ENCODE assay signal across 9 cellular contexts in the genomic region with DNA sequence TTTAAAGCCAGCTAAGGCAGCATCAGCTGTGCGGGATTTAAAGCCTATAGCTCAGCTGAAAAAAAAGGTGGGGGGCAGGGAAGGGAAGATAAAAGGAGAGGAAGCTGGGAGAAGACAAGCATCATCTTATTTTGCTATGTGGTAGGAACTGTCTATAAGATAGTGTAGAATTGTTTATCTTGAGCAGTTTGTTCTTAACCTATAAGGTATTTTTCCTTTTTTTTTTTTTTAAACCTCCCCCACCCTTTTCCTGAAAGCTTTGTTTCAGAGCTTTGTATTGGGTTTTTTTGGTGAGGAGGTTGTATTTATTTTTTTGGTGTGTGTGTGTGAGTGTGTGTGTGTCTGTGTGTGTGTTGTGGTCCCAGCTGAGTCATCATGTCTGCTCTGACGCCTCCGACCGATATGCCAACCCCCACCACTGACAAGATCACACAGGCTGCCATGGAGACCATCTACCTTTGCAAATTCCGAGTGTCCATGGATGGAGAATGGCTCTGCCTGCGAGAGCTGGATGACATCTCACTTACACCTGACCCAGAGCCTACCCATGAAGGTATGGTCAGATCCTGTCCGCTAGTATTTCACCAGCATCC.
DNase-seq lines count a peak whose midpoint lies in the region; ATAC-seq and TF ChIP-seq lines count a peak whose summit lies in the region.
"Had no signal": no experiment of that assay in that cellular context is flagged by ENCODE, and none has a peak within 500 bp of the region (broad histone marks: within the 10 kb centered on the region; RNA-seq: fewer than 3 reads in every experiment).

No MANE protein-coding gene starts in this region.

- ATAC-seq in HG02798 (IDR thresholded peaks at IDR 0.05; ENCODE audit: poor library complexity, unreplicated experiment): no peak
- ATAC-seq in HG02938 (IDR thresholded peaks at IDR 0.05; ENCODE audit: unreplicated experiment): no peak
- no peak for ATAC-seq in HG03469 (IDR thresholded peaks at IDR 0.05; ENCODE audit: unreplicated experiment)

- no peak for TF ChIP-seq CTCF in foreskin fibroblast (IDR thresholded peaks at IDR 0.05; ENCODE audit: low read depth, low read length)

- peak; percentile 40 for DNase-seq in stimulated activated CD4-positive, alpha-beta T cell treated with anti-CD3 and anti-CD28 coated beads, Interleukin-1b, Interleukin-23, amount 100 ng/mL, for 48 hours
- DNase-seq in stimulated activated CD4-positive, alpha-beta T cell treated with anti-CD3 and anti-CD28 coated beads, Interleukin-2, amount 100 ng/mL, for 48 hours: no peak
- DNase-seq in activated T-cell treated with anti-CD3 and anti-CD28 coated beads for 24 hours (ENCODE audit: low read depth) (peak; percentile 20), foreskin fibroblast (peak; percentile 64 to 80), retina (peak; percentile 69)

- H3K4me3 ChIP-seq in foreskin fibroblast (ENCODE audit: low read depth in 1 of 2, low read length in 2 of 2): peak overlapping the region; percentile 77
- H3K4me3 ChIP-seq: cardiac muscle cell had no signal

Comparison
In these comparisons a context has a peak if more than half of its experiments do, and no peak if none do; other contexts are left out.
1. DNase-seq: peak in stimulated activated CD4-positive, alpha-beta T cell treated with anti-CD3 and anti-CD28 coated beads, Interleukin-1b, Interleukin-23, amount 100 ng/mL, for 48 hours (single experiment), activated T-cell treated with anti-CD3 and anti-CD28 coated beads for 24 hours (single experiment), foreskin fibroblast (2 of 2) and retina (single experiment); none in stimulated activated CD4-positive, alpha-beta T cell treated with anti-CD3 and anti-CD28 coated beads, Interleukin-2, amount 100 ng/mL, for 48 hours (0 of 2).